ENCODE assay signal across 12 cellular contexts in genomic region chr15:31977138-31977537, GRCh38. TPM values are rescaled to one million over a fixed set of nuclear protein-coding genes. Genes with fewer than 3 reads are reported as not detected.
DNase-seq lines count a peak whose midpoint lies in the region; ATAC-seq, FAIRE-seq and TF ChIP-seq lines count a peak whose summit lies in the region.
"Had no signal": no experiment of that assay in that cellular context is flagged by ENCODE, and none has a peak within 500 bp of the region (broad histone marks: within the 10 kb centered on the region; RNA-seq: fewer than 3 reads in every experiment).

No MANE protein-coding gene starts in this region.

- H3K79me1 ChIP-seq in neuronal stem cell (ENCODE audit: low read depth, low read length): no peaks in the 10 kb centered on the region

- H3K4me3 ChIP-seq in HepG2 (replicated peaks in 1 of 3; ENCODE audit: insufficient read depth in 1 of 3, low read depth in 2 of 3, low read length in 3 of 3) (no peak overlapping the region), right lobe of liver (no peak overlapping the region), neuronal stem cell (ENCODE audit: low read length in 2 of 2) (peak overlapping the region in 1 of 2 donors; percentile 55), aorta (ENCODE audit: low read length in 2 of 2) (no peak overlapping the region)
- H3K4me3 ChIP-seq: BLaER1 treated with 17β-estradiol and CSF1 and Interleukin-3, amounts not matched to agents 10 nM and 100 nM had no signal

- CTCF ChIA-PET in HepG2 (lab: Yijun Ruan, JAX; ENCODE audit: low intra/inter-chr PET ratio, low total read pairs): no interaction called here

- H3K18ac ChIP-seq in neuronal stem cell (ENCODE audit: low read length): peak overlapping the region; percentile 20

- H3K4me1 ChIP-seq in HepG2 (ENCODE audit: insufficient read depth, low read length) (no peaks in the 10 kb centered on the region), right lobe of liver (peaks cover 0 to 6% (median 0%) of the 10 kb centered on the region in 4 donors), neuronal stem cell (ENCODE audit: control insufficient read depth in 2 of 2, insufficient read depth in 1 of 2, low read depth in 1 of 2, low read length in 2 of 2) (peaks cover 0 to 4% of the 10 kb centered on the region in 2 donors), aorta (ENCODE audit: control insufficient read depth in 1 of 2, insufficient read depth in 2 of 2, low read length in 2 of 2) (no peaks in the 10 kb centered on the region)

- no peak for TF ChIP-seq RAD21 in HepG2 (CRISPR knock-in tag; IDR thresholded peaks at IDR 0.05)

- H3K27ac Mint-ChIP-seq in T-helper 17 cell: peak overlapping the region; percentile 45
- H3K27ac Mint-ChIP-seq: CD4-positive, alpha-beta T cell; IgD-negative memory B cell had no signal

- H3K4ac ChIP-seq in neuronal stem cell (ENCODE audit: low read length): no peak overlapping the region

- FAIRE-seq in HepG2 (lab: Jason Lieb, UNC): no peak

- H3K4me3 Mint-ChIP-seq in T-helper 17 cell: peak overlapping the region; percentile 33
- H3K4me3 Mint-ChIP-seq: CD4-positive, alpha-beta T cell; IgD-negative memory B cell had no signal

- H4K8ac ChIP-seq in neuronal stem cell (ENCODE audit: low read depth, low read length): peak overlapping the region; percentile 84

- H3K36me3 ChIP-seq in HepG2 (replicated peaks in 1 of 2; ENCODE audit: control insufficient read depth in 1 of 2, insufficient read depth in 2 of 2, low read length in 2 of 2) (no peaks in the 10 kb centered on the region), right lobe of liver (no peaks in the 10 kb centered on the region), neuronal stem cell (replicated peaks in 1 of 2; ENCODE audit: control insufficient read depth in 2 of 2, insufficient read depth in 2 of 2, low read length in 2 of 2) (no peaks in the 10 kb centered on the region), aorta (ENCODE audit: control insufficient read depth in 1 of 2, insufficient read depth in 2 of 2, low read length in 1 of 2) (no peaks in the 10 kb centered on the region)
- H3K36me3 ChIP-seq: BLaER1 treated with 17β-estradiol and CSF1 and Interleukin-3, amounts not matched to agents 10 nM and 100 nM had no signal

- no peaks in the 10 kb centered on the region for H3K79me2 ChIP-seq in HepG2 (ENCODE audit: insufficient read depth, low read length)

- H3K23ac ChIP-seq in neuronal stem cell (ENCODE audit: low read depth, low read length, poor library complexity): peak overlapping the region; percentile 82

- no peak overlapping the region for H2BK5ac ChIP-seq in neuronal stem cell (ENCODE audit: low read length)

- TF ChIP-seq POLR2A in HepG2 (IDR thresholded peaks at IDR 0.05; ENCODE audit: insufficient read depth in 1 of 2, low read depth in 2 of 2, low read length in 2 of 2) (no peak), right lobe of liver (IDR thresholded peaks at IDR 0.05) (no peak)

- H3K9me3 ChIP-seq in HepG2 (ENCODE audit: low read length) (no peaks in the 10 kb centered on the region), right lobe of liver (no peaks in the 10 kb centered on the region), T-helper 17 cell (ENCODE audit: control insufficient read depth, low read length, poor library complexity, severe bottlenecking) (no peaks in the 10 kb centered on the region), neuronal stem cell (replicated peaks in 1 of 2; ENCODE audit: control insufficient read depth in 2 of 2, insufficient read depth in 1 of 2, low read depth in 1 of 2, low read length in 2 of 2) (peaks cover 0 to 4% of the 10 kb centered on the region in 2 donors), aorta (ENCODE audit: control insufficient read depth, low read length) (no peaks in the 10 kb centered on the region)
- H3K9me3 ChIP-seq: BLaER1 treated with 17β-estradiol and CSF1 and Interleukin-3, amounts not matched to agents 10 nM and 100 nM had no signal

- TF ChIP-seq EP300 in HepG2 (IDR thresholded peaks at IDR 0.05; ENCODE audit: low read depth in 2 of 2, low read length in 2 of 2) (no peak), HepG2 (CRISPR knock-in tag; IDR thresholded peaks at IDR 0.05; ENCODE audit: borderline replicate concordance) (no peak)

- peaks cover 62% of the 10 kb centered on the region for H3K27me3 Mint-ChIP-seq in T-helper 17 cell

- H3K4me2 ChIP-seq in HepG2 (ENCODE audit: low read depth, low read length) (no peak overlapping the region), neuronal stem cell (ENCODE audit: insufficient read depth, low read length, poor library complexity, severe bottlenecking) (no peak overlapping the region)

- H3K27ac ChIP-seq in HepG2 (ENCODE audit: extremely low read length, insufficient read depth, low read length): no peak overlapping the region
- no peak overlapping the region for H3K27ac ChIP-seq in right lobe of liver
- H3K27ac ChIP-seq in neuronal stem cell (replicated peaks; ENCODE audit: low read length): no peak overlapping the region
- no peak overlapping the region for H3K27ac ChIP-seq in aorta (ENCODE audit: low read depth in 1 of 2, low read length in 2 of 2)
- H3K27ac ChIP-seq: BLaER1 treated with 17β-estradiol and CSF1 and Interleukin-3, amounts not matched to agents 10 nM and 100 nM; HL-60 had no signal

- peak overlapping the region; percentile 42 for H2BK12ac ChIP-seq in neuronal stem cell (ENCODE audit: low read length)

- peak overlapping the region; percentile 77 for H3K14ac ChIP-seq in neuronal stem cell (ENCODE audit: low read length)

- H3K36me3 Mint-ChIP-seq in T-helper 17 cell (ENCODE audit: low read depth): peaks cover 7% of the 10 kb centered on the region
- H3K36me3 Mint-ChIP-seq: IgD-negative memory B cell had no signal

- WGBS in HepG2 (ENCODE audit: low lambda C conversion rate): 0% methylated on average over 5 of the region's 8 CpGs
- WGBS in right lobe of liver (ENCODE audit: insufficient coverage, low coverage, low lambda C conversion rate, missing lambda C conversion rate): 40% methylated on average over 2 of the region's 8 CpGs
- WGBS in neuronal stem cell (ENCODE audit: extremely low coverage in 2 of 2, insufficient read length in 2 of 2, insufficient replicate concordance in 1 of 2), 2 donors: no CpG with 5 or more reads among the region's 8 CpGs
- WGBS in aorta, 2 donors: 72 to 75% methylated on average over 8 of the region's 8 CpGs

- in situ Hi-C loops in HepG2 (cut with HindIII; ENCODE audit: extremely low pct_ligation_motif_present, low pct_unique_long_range_greater_than_20kb): no loop called here
- in situ Hi-C loops in G401 (cut with HindIII; ENCODE audit: low sequenced_read_pairs): no loop called here

- no peaks in the 10 kb centered on the region for H4K20me1 ChIP-seq in HepG2 (ENCODE audit: insufficient read depth, low read length)

- H3K27me3 ChIP-seq in HepG2 (ENCODE audit: control insufficient read depth in 1 of 2, insufficient read depth in 2 of 2, low read length in 2 of 2) (peaks cover 0 to 2% of the 10 kb centered on the region in 2 experiments; a peak in 1 of 5 replicates), right lobe of liver (no peaks in the 10 kb centered on the region), neuronal stem cell (ENCODE audit: control insufficient read depth in 3 of 3, insufficient read depth in 3 of 3, low read depth in 1 of 3, low read length in 3 of 3) (peaks cover 0 to 21% (median 7%) of the 10 kb centered on the region in 3 experiments), aorta (ENCODE audit: control insufficient read depth in 1 of 2, insufficient read depth in 2 of 2, low read length in 1 of 2) (no peaks in the 10 kb centered on the region)
- H3K27me3 ChIP-seq: BLaER1 treated with 17β-estradiol and CSF1 and Interleukin-3, amounts not matched to agents 10 nM and 100 nM had no signal

- ATAC-seq in HepG2: peak; percentile 11; the same call in 2 of the 3 replicates
- ATAC-seq in right lobe of liver: no peak
- ATAC-seq in T-helper 17 cell: no peak
- no peak for ATAC-seq in aorta (ENCODE audit: low FRiP score)

- H2AFZ ChIP-seq in HepG2 (ENCODE audit: low read length) (no peak overlapping the region), neuronal stem cell (ENCODE audit: low read length) (no peak overlapping the region)

- peak overlapping the region; percentile 60 for H2AK5ac ChIP-seq in neuronal stem cell (ENCODE audit: low read depth, low read length)

- peaks cover 13% of the 10 kb centered on the region for H3K4me1 Mint-ChIP-seq in T-helper 17 cell

- no TSS peak for BruUV-seq in HepG2 (replicated peaks; lab: Mats Ljungman, UMichigan)

- no peak overlapping the region for H3K9ac ChIP-seq in HepG2 (ENCODE audit: insufficient read depth, low read depth, low read length)
- H3K9ac ChIP-seq in neuronal stem cell (ENCODE audit: low read depth, low read length, poor library complexity): peak overlapping the region; percentile 66
- H3K9ac ChIP-seq: BLaER1 treated with 17β-estradiol and CSF1 and Interleukin-3, amounts not matched to agents 10 nM and 100 nM had no signal

- TF ChIP-seq CTCF in HepG2 (CRISPR knock-in tag; IDR thresholded peaks at IDR 0.05): no peak
- TF ChIP-seq CTCF in right lobe of liver (IDR thresholded peaks at IDR 0.05): no peak

- no peak for DNase-seq in HepG2 (ENCODE audit: low spot score)
- DNase-seq in right lobe of liver: no peak
- no peak for DNase-seq in T-helper 17 cell
- no peak for DNase-seq in neuronal stem cell (ENCODE audit: low spot score)
- no peak for DNase-seq in retina
- no peak for DNase-seq in aorta
- DNase-seq in G401 (ENCODE audit: low spot score): no peak
- DNase-seq: DMS 273 treated with DMSO at 0.1 percent for 48 hours had no signal

- peak overlapping the region; percentile 48 for H4K91ac ChIP-seq in neuronal stem cell (ENCODE audit: low read depth, low read length, poor library complexity)

- H2BK120ac ChIP-seq in neuronal stem cell (ENCODE audit: low read depth, low read length): no peak overlapping the region

- intact Hi-C loops in HepG2 (cut with micrococcal nuclease; ENCODE audit: unreplicated experiment): loop anchor here (5.0 kb wide), 1 partner anchor 405 kb away; no protein-coding TSS in a partner anchor
- intact Hi-C loops in right lobe of liver (cut with DNase I): no loop called here
- intact Hi-C loops in aorta (cut with DNase I): no loop called here

- POLR2A ChIA-PET in HepG2 (lab: Yijun Ruan, JAX): no interaction called here

- H2BK15ac ChIP-seq in neuronal stem cell (ENCODE audit: low read length): no peak overlapping the region

RNA-seq across cellular contexts. Expression of gene CHRNA7, which starts 53.2 kb away (rescaled TPM):
- total RNA-seq in HepG2 (2016; rRNA removed; fragmentation: Illumina TruSeq; extraction: Trizol) (1.3 and 1.4 TPM in 2 replicates), right lobe of liver (under 1 TPM in 2 of 6 experiments, not detected in 4; 0.35 to 0.39 TPM), T-helper 17 cell (under 1 TPM; 0.20 to 0.23 TPM), aorta (1 to 10 TPM; 3.5 to 3.6 TPM)
- 0.26 and 0.40 TPM in 2 replicates for total RNA-seq in HepG2 (2016; cell fraction: cytosol; rRNA removed; fragmentation: Illumina TruSeq; extraction: Trizol; ENCODE audit: low read depth)
- total RNA-seq in HepG2 (2016; cell fraction: insoluble cytoplasmic fraction; rRNA removed; fragmentation: Illumina TruSeq; extraction: Trizol): 0.98 and 1.3 TPM in 2 replicates
- total RNA-seq in HepG2 (2016; cell fraction: membrane; rRNA removed; fragmentation: Illumina TruSeq; extraction: Trizol): 1.1 TPM in 2 replicates
- total RNA-seq in HepG2 (2016; cell fraction: nucleus; rRNA removed; fragmentation: Illumina TruSeq; extraction: Trizol): 1.7 and 3.3 TPM in 2 replicates
- polyA plus RNA-seq in HepG2 (2011; rRNA removed) (1.4 and 1.8 TPM in 2 replicates), aorta (1 to 10 TPM in 1 of 2 donors, under 1 TPM in 1; 0.88 to 2.3 TPM)
- 1.5 and 1.6 TPM in 2 replicates for polyA plus RNA-seq in HepG2 (2011; cell fraction: cytosol; rRNA removed)
- polyA plus RNA-seq in HepG2 (2011; cell fraction: nucleus; rRNA removed): 2.7 and 3.3 TPM in 2 replicates
- polyA plus RNA-seq in HepG2 (2012): 2.4 and 2.8 TPM in 2 replicates
- 0.25 and 0.31 TPM in 2 replicates for polyA plus RNA-seq in HepG2 (2016; cell fraction: cytosol; fragmentation: Illumina TruSeq; extraction: Trizol; ENCODE audit: low read depth)
- polyA plus RNA-seq in HepG2 (2016; cell fraction: insoluble cytoplasmic fraction; fragmentation: Illumina TruSeq; extraction: Trizol; ENCODE audit: low read depth): 0.92 and 1.1 TPM in 2 replicates
- polyA plus RNA-seq in HepG2 (2016; cell fraction: membrane; fragmentation: Illumina TruSeq; extraction: Trizol; ENCODE audit: low read depth): 0.74 and 0.96 TPM in 2 replicates
- 2.1 and 2.2 TPM in 2 replicates for polyA plus RNA-seq in HepG2 (2016; cell fraction: nucleus; fragmentation: Illumina TruSeq; extraction: Trizol; ENCODE audit: insufficient read depth, low read depth)
- polyA minus RNA-seq in HepG2 (2011; rRNA and poly(A)+ RNA removed; ENCODE audit: low replicate concordance): 1.5 and 3.8 TPM in 2 replicates
- 0.79 and 0.89 TPM in 2 replicates for polyA minus RNA-seq in HepG2 (2011; cell fraction: cytosol; rRNA and poly(A)+ RNA removed)
- 2.7 and 3.2 TPM in 2 replicates for polyA minus RNA-seq in HepG2 (2011; cell fraction: nucleus; rRNA and poly(A)+ RNA removed)
- polyA plus RNA-seq in neuronal stem cell (2013, experiment 1 of 2): 3.1 TPM
- 2.9 TPM for polyA plus RNA-seq in neuronal stem cell (2013, experiment 2 of 2)
- 0.20 and 1.3 TPM in 2 replicates for total RNA-seq in G401 (2014; rRNA removed; shearing (Covaris generic))
- total RNA-seq: CD4-positive, alpha-beta T cell had no signal
- polyA plus RNA-seq: IgD-negative memory B cell had no signal
